19 cellular contexts compared by ENCODE assay signal in genomic region chr20:18537651-18538050, GRCh38.
"Had no signal": no experiment of that assay in that cellular context is flagged by ENCODE, and none has a peak within 500 bp of the region (broad histone marks: within the 10 kb centered on the region; RNA-seq: fewer than 3 reads in every experiment).

No MANE protein-coding gene starts in this region.

- ATAC-seq: activated CD8-positive, alpha-beta T cell treated with anti-CD3 and anti-CD28 coated beads, Interleukin-2, amount 10 ng/mL, durations not matched to agents 7 days and 5 days; activated naive CD4-positive, alpha-beta T cell treated with anti-CD3 and anti-CD28 coated beads, Interleukin-2, amount 50 U/mL, for 72 hours; activated T-cell treated with anti-CD3 and anti-CD28 coated beads, Interleukin-2, amount 50 U/mL, for 72 hours; body of pancreas; right cardiac atrium; stimulated activated naive CD8-positive, alpha-beta T cell treated with anti-CD3 and anti-CD28 coated beads, Interleukin-15, Interleukin-2, amounts not matched to agents 100 U/mL and 50 U/mL, for 24 hours; T-helper 17 cell; WTC11 had no signal

- H3K4me2 ChIP-seq: smooth muscle cell had no signal

- H3K4me3 ChIP-seq: body of pancreas, smooth muscle cell, transverse colon had no signal

- H3K9me3 ChIP-seq: body of pancreas, transverse colon had no signal

- DNase-seq: activated CD4-positive, alpha-beta T cell treated with anti-CD3 and anti-CD28 coated beads for 48 hours; activated CD8-positive, alpha-beta memory T cell treated with anti-CD3 and anti-CD28 coated beads, Interleukin-2, amount 50 U/mL, for 4 hours; activated CD8-positive, alpha-beta T cell treated with anti-CD3 and anti-CD28 coated beads, Interleukin-2, amount 10 ng/mL, durations not matched to agents 7 days and 5 days; activated gamma-delta T cell; activated T-cell treated with anti-CD3 and anti-CD28 coated beads, Interleukin-2, amount 50 U/mL, for 72 hours; amniotic stem cell; body of pancreas; cortex of kidney; effector CD4-positive, alpha-beta T cell; hypothalamus; nephron progenitor cell; occipital lobe; right cardiac atrium; stimulated activated naive CD8-positive, alpha-beta T cell treated with anti-CD3 and anti-CD28 coated beads, Interleukin-15, Interleukin-2, amounts not matched to agents 100 U/mL and 50 U/mL, for 24 hours; T-helper 17 cell; transverse colon had no signal

- H3K27me3 ChIP-seq: body of pancreas, transverse colon had no signal

- H3K27ac ChIP-seq: body of pancreas, transverse colon had no signal

- H3K4me1 ChIP-seq: body of pancreas, transverse colon had no signal
